ENCODE assay signal across 24 cellular contexts in genomic region chr2:62831729-62832128, GRCh38.
DNase-seq lines count a peak whose midpoint lies in the region; ATAC-seq, FAIRE-seq and TF ChIP-seq lines count a peak whose summit lies in the region.
"Had no signal": no experiment of that assay in that cellular context is flagged by ENCODE, and none has a peak within 500 bp of the region (broad histone marks: within the 10 kb centered on the region; RNA-seq: fewer than 3 reads in every experiment).

No MANE protein-coding gene starts in this region.

- TF ChIP-seq CTCF in GM10248 (IDR thresholded peaks at IDR 0.05; ENCODE audit: control extremely low read depth, extremely low read depth, low read depth, missing control alignments), result no peak
- no peak for TF ChIP-seq CTCF in GM13977 (IDR thresholded peaks at IDR 0.05; ENCODE audit: extremely low read depth, insufficient read depth, missing control alignments)
- TF ChIP-seq CTCF in GM12878 (IDR thresholded peaks at IDR 0.05 in 2 of 3, conservative IDR thresholded peaks at IDR 0.05 in 1 of 3; ENCODE audit: control insufficient read depth in 2 of 3, extremely low read depth in 1 of 3, insufficient read depth in 1 of 3, low read depth in 3 of 3, low read length in 3 of 3), result no peak

- no peaks in the 10 kb centered on the region for H3K27me3 ChIP-seq in GM12878 (replicated peaks in 1 of 2; ENCODE audit: control insufficient read depth in 2 of 2, insufficient read depth in 2 of 2, low read length in 1 of 2)
- H3K27me3 ChIP-seq: esophagus squamous epithelium, gastroesophageal sphincter, neutrophil, stomach, tibial nerve had no signal

- H2AFZ ChIP-seq in GM12878 (ENCODE audit: control insufficient read depth, low read depth, low read length), result no peak overlapping the region

- no peaks in the 10 kb centered on the region for H4K20me1 ChIP-seq in GM12878 (ENCODE audit: control insufficient read depth, insufficient read depth)

- H3K79me2 ChIP-seq in GM12878 (ENCODE audit: control insufficient read depth, insufficient read depth, low read length), result no peaks in the 10 kb centered on the region

- CTCF ChIA-PET in GM10248 (lab: Yijun Ruan, JAX), result no interaction called here
- CTCF ChIA-PET in GM12878 (lab: Yijun Ruan, JAX), result interaction anchor here (0.5 to 1.8 kb wide), 4 partner anchors 19 to 107 kb away, joined by 3 to 4 read pairs (median 3); no protein-coding TSS in a partner anchor

- POLR2A ChIA-PET in GM10248 (lab: Yijun Ruan, JAX) (interaction anchor here (0.6 kb wide), 1 partner anchor 581 kb away, joined by 5 read pairs; no protein-coding TSS in a partner anchor), GM12878 (lab: Charles Lee) (no interaction called here)

- TF ChIP-seq POLR2A in GM12878 (IDR thresholded peaks at IDR 0.05; ENCODE audit: low read depth, low read length) (no peak), erythroblast (IDR thresholded peaks at IDR 0.05; ENCODE audit: low read length) (no peak)

- peak; percentile 58 for ATAC-seq in HG02588 (IDR thresholded peaks at IDR 0.05; ENCODE audit: unreplicated experiment)
- ATAC-seq in GM12878, result peak; percentile 83
- ATAC-seq in GM21526 (IDR thresholded peaks at IDR 0.05; ENCODE audit: low FRiP score, unreplicated experiment), result no peak
- ATAC-seq: gastroesophageal sphincter, Panc1, psoas muscle, T-helper 17 cell had no signal

- H3K4me1 ChIP-seq in GM12878 (ENCODE audit: control insufficient read depth, insufficient read depth, low read length), result no peaks in the 10 kb centered on the region
- H3K4me1 ChIP-seq: esophagus squamous epithelium, psoas muscle, stomach had no signal

- peak; percentile 24 for DNase-seq in GM10248 (ENCODE audit: extremely low spot score)
- DNase-seq in GM13977 (ENCODE audit: low spot score), result peak; percentile 49
- DNase-seq in GM12878 (ENCODE audit: low read depth, low spot score), result peak; percentile 28
- no peak for DNase-seq in erythroblast (lab: John Stamatoyannopoulos, UW)
- DNase-seq in anterior cingulate cortex (lab: John Stamatoyannopoulos, UW), result no peak
- DNase-seq: activated CD4-positive, alpha-beta T cell treated with anti-CD3 and anti-CD28 coated beads, Interleukin-2, amount 10 ng/mL, durations not matched to agents 7 days and 5 days; activated gamma-delta T cell treated with Interleukin-2 at 50 U/mL for 16 hours; amygdala; CD4-positive, alpha-beta memory T cell; DMS153; esophagus squamous epithelium; psoas muscle; stimulated activated CD4-positive, alpha-beta T cell treated with anti-CD3 and anti-CD28 coated beads, Interleukin-2, amount 100 ng/mL, for 24 hours; stomach; T-helper 17 cell had no signal

- BruUV-seq in GM12878 (replicated peaks; lab: Mats Ljungman, UMichigan), result no TSS peak

- no peak overlapping the region for H3K4me3 ChIP-seq in GM12878
- H3K4me3 ChIP-seq: coronary artery, esophagus squamous epithelium, gastroesophageal sphincter, psoas muscle, skin epidermis, stomach, tibial nerve had no signal

- RAD21 ChIA-PET in GM12878 (lab: Charles Lee; ENCODE audit: unreplicated experiment), result no interaction called here

- H3K36me3 ChIP-seq in GM12878 (ENCODE audit: control insufficient read depth in 2 of 2, insufficient read depth in 2 of 2, low read length in 1 of 2), result no peaks in the 10 kb centered on the region

- intact Hi-C loops in GM12878 (cut with micrococcal nuclease; ENCODE audit: unreplicated experiment), result no loop called here

- no peak for TF ChIP-seq EP300 in GM12878 (IDR thresholded peaks at IDR 0.05; ENCODE audit: borderline replicate concordance in 1 of 2, control insufficient read depth in 1 of 2, low read depth in 2 of 2, low read length in 2 of 2)

- in situ Hi-C loops in GM13977 (cut with MboI; ENCODE audit: low pct_unique_long_range_greater_than_20kb, low sequenced_read_pairs, unreplicated experiment), result no loop called here
- in situ Hi-C loops in GM12878 (cut with MboI), result no loop called here

- no peak overlapping the region for H3K27ac ChIP-seq in GM12878 (ENCODE audit: control insufficient read depth, insufficient read depth)
- H3K27ac ChIP-seq: coronary artery, esophagus squamous epithelium, gastroesophageal sphincter, neutrophil, psoas muscle, skin epidermis, stomach, tibial nerve had no signal

- no peak for TF ChIP-seq RAD21 in GM12878 (IDR thresholded peaks at IDR 0.05; ENCODE audit: insufficient read depth, low read depth, low read length)

- H3K4me2 ChIP-seq in GM12878 (ENCODE audit: control insufficient read depth, insufficient read depth), result no peak overlapping the region

- FAIRE-seq in GM12878 (lab: Jason Lieb, UNC), result no peak
- FAIRE-seq: keratinocyte had no signal

- H3K9ac ChIP-seq in GM12878 (ENCODE audit: control insufficient read depth, insufficient read depth, low read length), result no peak overlapping the region

- SMC1A ChIA-PET in GM12878 (lab: Charles Lee; ENCODE audit: uncharacterized antibody, unreplicated experiment), result no interaction called here

- H3K9me3 ChIP-seq in GM12878 (replicated peaks; ENCODE audit: control insufficient read depth, insufficient read depth, low read length), result peaks cover 7% of the 10 kb centered on the region; the same call in 2 of the 3 replicates
- H3K9me3 ChIP-seq: neutrophil, psoas muscle had no signal

TF ChIP-seq in GM12878, 131 proteins besides CTCF, POLR2A, EP300 and RAD21:
- TF ChIP-seq NFYA (IDR thresholded peaks at IDR 0.05; ENCODE audit: borderline replicate concordance, low read depth, low read length), result no peak
- TF ChIP-seq DPF2 (IDR thresholded peaks at IDR 0.05), result 0 out of 2 replicates have a peak, but pooled peaks have one; percentile 16
- no peak for TF ChIP-seq RELA (IDR thresholded peaks at IDR 0.05; ENCODE audit: borderline replicate concordance, partially characterized antibody)
- peak; percentile 38; the same call in 1 of the 2 replicates for TF ChIP-seq RUNX3 (IDR thresholded peaks at IDR 0.05; ENCODE audit: low read length)
- 0 out of 2 replicates have a peak, but pooled peaks have one; percentile 25 for TF ChIP-seq FOXM1 (IDR thresholded peaks at IDR 0.05; ENCODE audit: low read depth, low read length)
- TF ChIP-seq TCF3 (IDR thresholded peaks at IDR 0.05; ENCODE audit: borderline replicate concordance, insufficient read depth, low read depth, low read length), result no peak
- no peak for TF ChIP-seq CUX1 (IDR thresholded peaks at IDR 0.05; ENCODE audit: insufficient replicate concordance, low read depth, low read length)
- TF ChIP-seq KDM1A (IDR thresholded peaks at IDR 0.05; ENCODE audit: borderline replicate concordance), result no peak
- 0 out of 2 replicates have a peak, but pooled peaks have one; percentile 30 for TF ChIP-seq BCL11A (IDR thresholded peaks at IDR 0.05; ENCODE audit: low read depth, low read length)
- TF ChIP-seq JUNB (IDR thresholded peaks at IDR 0.05), result peak; percentile 90
- peak; percentile 61; the same call in 1 of the 2 replicates for TF ChIP-seq NFIC (IDR thresholded peaks at IDR 0.05; ENCODE audit: low read depth, low read length)
- no peak for TF ChIP-seq HDAC2 (IDR thresholded peaks at IDR 0.05)
- 0 out of 2 replicates have a peak, but pooled peaks have one; percentile 28 for TF ChIP-seq ATF2 (IDR thresholded peaks at IDR 0.05; ENCODE audit: low read length)
TF ChIP-seq in GM12878: peak in this region for 7.

Comparison
In these comparisons a context has a peak if more than half of its experiments do, and no peak if none do; other contexts are left out.
1. DNase-seq: peak in GM10248 (single experiment), GM13977 (single experiment) and GM12878 (single experiment); none in erythroblast (0 of 2) and anterior cingulate cortex (0 of 58).